Comparison of ENCODE assay signal across 8 cellular contexts in the genomic region with DNA sequence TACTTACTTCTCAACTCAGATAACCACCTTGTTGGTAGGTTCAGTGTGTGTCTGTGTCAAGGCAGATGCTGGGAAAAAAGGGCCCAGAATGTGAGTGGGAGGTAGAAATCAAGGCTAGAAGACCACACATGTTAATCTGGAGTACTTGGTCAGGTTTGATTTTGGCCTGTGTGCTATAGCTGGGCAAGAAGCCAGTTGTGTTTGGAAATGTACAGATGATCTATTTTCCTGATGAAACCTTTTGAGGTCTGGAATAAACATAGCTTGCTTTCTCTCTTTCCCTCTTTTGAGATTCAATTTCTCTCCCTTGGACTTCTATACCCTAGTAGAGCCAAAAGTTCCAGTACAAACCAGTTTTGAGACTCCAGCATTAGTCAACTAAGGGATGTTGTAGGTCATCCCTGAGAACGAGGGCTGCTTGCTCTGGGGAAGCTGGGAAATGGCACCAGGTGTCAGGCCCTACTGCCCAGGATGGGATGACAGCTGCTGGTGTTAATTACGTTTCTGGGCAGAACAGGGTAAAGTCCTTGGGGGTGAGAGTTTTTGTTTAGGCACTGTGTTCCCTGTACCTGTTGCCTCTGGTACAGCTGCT. TPM values are rescaled to one million over a fixed set of nuclear protein-coding genes. Genes with fewer than 3 reads are reported as not detected.
DNase-seq lines count a peak whose midpoint lies in the region; TF ChIP-seq lines count a peak whose summit lies in the region.

No MANE protein-coding gene starts in this region.

- peaks cover 22% of the 10 kb centered on the region for H3F3A ChIP-seq in GM23248 (ENCODE audit: insufficient read depth)

- no peaks in the 10 kb centered on the region for H3K27me3 ChIP-seq in GM23248 (replicated peaks; ENCODE audit: insufficient read depth)
- no peaks in the 10 kb centered on the region for H3K27me3 ChIP-seq in esophagus (ENCODE audit: control insufficient read depth in 1 of 2, insufficient read depth in 2 of 2, low read length in 2 of 2)
- H3K27me3 ChIP-seq in osteoblast (ENCODE audit: insufficient read depth, low read length): no peaks in the 10 kb centered on the region

- in situ Hi-C loops in GM23248 (cut with MboI): no loop called here

- H3K9me2 ChIP-seq in GM23248 (ENCODE audit: insufficient read depth) (no peaks in the 10 kb centered on the region), OCI-LY7 (ENCODE audit: insufficient read depth, low read length) (no peaks in the 10 kb centered on the region)

- no peak overlapping the region for H3K9ac ChIP-seq in GM23248

- H3K79me2 ChIP-seq in GM23248 (ENCODE audit: insufficient read depth) (peaks cover 100% of the 10 kb centered on the region), osteoblast (ENCODE audit: insufficient read depth, low read length) (peaks cover 100% of the 10 kb centered on the region), OCI-LY7 (ENCODE audit: insufficient read depth, low read depth, low read length) (no peaks in the 10 kb centered on the region)

- H3K27ac ChIP-seq in GM23248 (peak overlapping the region; percentile 15), esophagus (ENCODE audit: low read depth in 2 of 2, low read length in 1 of 2) (peak overlapping the region; percentile 2 to 24), osteoblast (ENCODE audit: low read depth, low read length) (peak overlapping the region; percentile 64), OCI-LY7 (ENCODE audit: low read depth, low read length, poor library complexity, severe bottlenecking) (no peak overlapping the region)

- no peaks in the 10 kb centered on the region for H3K9me3 ChIP-seq in GM23248 (ENCODE audit: low read depth)
- no peaks in the 10 kb centered on the region for H3K9me3 ChIP-seq in esophagus (ENCODE audit: control insufficient read depth in 2 of 2, insufficient read depth in 1 of 2, low read depth in 1 of 2, low read length in 1 of 2)
- no peaks in the 10 kb centered on the region for H3K9me3 ChIP-seq in osteoblast (ENCODE audit: low read depth, low read length)
- no peaks in the 10 kb centered on the region for H3K9me3 ChIP-seq in OCI-LY7 (ENCODE audit: low read length)

- 48 to 54% methylated on average over 2 of the region's 2 CpGs for WGBS in GM23248 (ENCODE audit: low coverage in 1 of 2, low lambda C conversion rate in 2 of 2, missing lambda C conversion rate in 2 of 2), 2 experiments
- 18 to 30% methylated on average over 2 of the region's 2 CpGs for WGBS in esophagus, 2 donors

- DNase-seq in GM23248: peak; percentile 64
- DNase-seq in NCI-H345 treated with DMSO at 0.1 percent for 48 hours (lab: John Stamatoyannopoulos, UW; ENCODE audit: unreplicated experiment): peak; percentile 42
- DNase-seq in osteoblast (ENCODE audit: insufficient read length, low spot score, missing footprints): no peak
- DNase-seq in OCI-LY7 (ENCODE audit: low spot score): no peak
- no peak for DNase-seq in NCI-H526 (lab: John Stamatoyannopoulos, UW)
- no peak for DNase-seq in CD1c-positive myeloid dendritic cell (ENCODE audit: extremely low spot score)
- DNase-seq in iPS-NIHi7 (ENCODE audit: extremely low spot score): no peak

- no TSS peak for BruUV-seq in OCI-LY7 (replicated peaks; lab: Mats Ljungman, UMichigan)

- H3K4me1 ChIP-seq in GM23248 (ENCODE audit: insufficient read depth) (peaks cover 22% of the 10 kb centered on the region), esophagus (ENCODE audit: control insufficient read depth in 2 of 2, insufficient read depth in 2 of 2, low read length in 1 of 2) (peaks cover 16 to 26% of the 10 kb centered on the region in 2 donors), osteoblast (ENCODE audit: insufficient read depth, low read length) (peaks cover 24% of the 10 kb centered on the region), OCI-LY7 (ENCODE audit: insufficient read depth, low read length, poor library complexity, severe bottlenecking) (peaks cover 5% of the 10 kb centered on the region)

- POLR2A ChIA-PET in OCI-LY7 (lab: Charles Lee): interaction anchor here (0.6 to 1.5 kb wide), 3 partner anchors 9 to 217 kb away, joined by 3 to 4 read pairs (median 3); no protein-coding TSS in a partner anchor

- no peaks in the 10 kb centered on the region for H3K36me3 ChIP-seq in GM23248 (ENCODE audit: low read depth)
- H3K36me3 ChIP-seq in esophagus (ENCODE audit: control insufficient read depth in 2 of 2, insufficient read depth in 2 of 2, low read length in 1 of 2): peaks cover 0 to 2% of the 10 kb centered on the region in 2 donors
- peaks cover 14% of the 10 kb centered on the region for H3K36me3 ChIP-seq in osteoblast (ENCODE audit: insufficient read depth, low read length)
- H3K36me3 ChIP-seq in OCI-LY7 (ENCODE audit: insufficient read depth, low read length): no peaks in the 10 kb centered on the region

- peaks cover 14% of the 10 kb centered on the region; the same call in 1 of the 2 replicates for H4K20me1 ChIP-seq in GM23248 (ENCODE audit: insufficient read depth)
- peaks cover 98% of the 10 kb centered on the region for H4K20me1 ChIP-seq in osteoblast (ENCODE audit: insufficient read depth, low read length)
- 0 out of 2 replicates have a peak, but pooled peaks cover 4% of the 10 kb centered on the region for H4K20me1 ChIP-seq in OCI-LY7 (ENCODE audit: insufficient read depth, low read length)

- intact Hi-C loops in OCI-LY7 (cut with micrococcal nuclease; ENCODE audit: unreplicated experiment): no loop called here

- no peak overlapping the region for H3K4me3 ChIP-seq in GM23248
- no peak overlapping the region for H3K4me3 ChIP-seq in esophagus (ENCODE audit: low read depth in 1 of 2, low read length in 2 of 2)
- H3K4me3 ChIP-seq in osteoblast (ENCODE audit: insufficient read depth, low read length): no peak overlapping the region
- H3K4me3 ChIP-seq in OCI-LY7 (ENCODE audit: low read depth, low read length, poor library complexity, severe bottlenecking): no peak overlapping the region

- H2AFZ ChIP-seq in GM23248 (no peak overlapping the region), osteoblast (ENCODE audit: low read length) (no peak overlapping the region), OCI-LY7 (ENCODE audit: low read length) (no peak overlapping the region)

- no peak for TF ChIP-seq CTCF in osteoblast (IDR thresholded peaks at IDR 0.05; ENCODE audit: extremely low read depth, low read depth, low read length)
- no peak for TF ChIP-seq CTCF in OCI-LY7 (conservative IDR thresholded peaks at IDR 0.05; ENCODE audit: low read length)

- H3K4me2 ChIP-seq in GM23248 (ENCODE audit: unreplicated experiment) (no peak overlapping the region), osteoblast (ENCODE audit: insufficient read depth, low read length) (no peak overlapping the region), OCI-LY7 (ENCODE audit: low read length) (no peak overlapping the region)

- CTCF ChIA-PET in OCI-LY7 (lab: Charles Lee; ENCODE audit: unreplicated experiment): no interaction called here

RNA-seq across cellular contexts. Expression of a gene that starts 15.8 kb away (rescaled TPM):
- total RNA-seq in GM23248 (2014; rRNA removed; shearing (Covaris generic)): 50.6 and 63.3 TPM in 2 replicates
- polyA plus RNA-seq in GM23248 (2016; fragmentation: Nextera tagmentation; extraction: Ambion mirVana) (7.5 and 8.8 TPM in 2 replicates), esophagus (10 to 100 TPM; 28.0 to 35.1 TPM)
- total RNA-seq in osteoblast (38.0 and 40.1 TPM in 2 replicates), OCI-LY7 (2022) (39.9 and 46.5 TPM in 2 replicates)
- 14.5 and 16.3 TPM in 2 replicates for total RNA-seq in OCI-LY7 (2014; rRNA removed; shearing (Covaris generic))

Comparison
In these comparisons a context has a peak if more than half of its experiments do, and no peak if none do; other contexts are left out.
1. DNase-seq: peak in GM23248 (single experiment) and NCI-H345 treated with DMSO at 0.1 percent for 48 hours (single experiment); none in osteoblast (single experiment), OCI-LY7 (single experiment), NCI-H526 (0 of 2), CD1c-positive myeloid dendritic cell (single experiment) and iPS-NIHi7 (single experiment).